ENCODE assay signal across 1 cellular context in genomic region chr4:2487632-2488031, GRCh38.
TF ChIP-seq lines count a peak whose summit lies in the region.

No MANE protein-coding gene starts in this region.

TF ChIP-seq in GM12878, 131 proteins besides CTCF, POLR2A, EP300 and RAD21 (continued from another document):
- TF ChIP-seq ATF2 (IDR thresholded peaks at IDR 0.05; ENCODE audit: low read length), result no peak
- TF ChIP-seq SKIL (IDR thresholded peaks at IDR 0.05; ENCODE audit: low read depth, poor library complexity, severe bottlenecking), result peak; percentile 24
- no peak for TF ChIP-seq BCLAF1 (IDR thresholded peaks at IDR 0.05)
- no peak for TF ChIP-seq PML (IDR thresholded peaks at IDR 0.05; ENCODE audit: low read length)
- no peak for TF ChIP-seq ZBTB4 (CRISPR knock-in tag; IDR thresholded peaks at IDR 0.05)
- TF ChIP-seq NKRF (conservative IDR thresholded peaks at IDR 0.05), result no peak
- TF ChIP-seq ZBED1 (IDR thresholded peaks at IDR 0.05; ENCODE audit: borderline replicate concordance), result no peak
- no peak for TF ChIP-seq NRF1 (conservative IDR thresholded peaks at IDR 0.05; ENCODE audit: low read depth, low read length)
- no peak for TF ChIP-seq E2F8 (IDR thresholded peaks at IDR 0.05; ENCODE audit: low read depth, partially characterized antibody)
- TF ChIP-seq IKZF1 (conservative IDR thresholded peaks at IDR 0.05), result 0 out of 2 replicates have a peak, but pooled peaks have one; percentile 35
- no peak for TF ChIP-seq GATAD2B (conservative IDR thresholded peaks at IDR 0.05; ENCODE audit: low read depth)
- peak; percentile 75 for TF ChIP-seq RUNX3 (IDR thresholded peaks at IDR 0.05; ENCODE audit: low read length)
- no peak for TF ChIP-seq ZSCAN29 (IDR thresholded peaks at IDR 0.05)
- TF ChIP-seq KAT2A (conservative IDR thresholded peaks at IDR 0.05; ENCODE audit: control insufficient read depth, low read depth, low read length), result no peak
- no peak for TF ChIP-seq SPI1 (IDR thresholded peaks at IDR 0.05; ENCODE audit: borderline replicate concordance, insufficient read depth, low read depth, low read length)
- TF ChIP-seq ZNF592 (IDR thresholded peaks at IDR 0.05), result no peak
